18 cellular contexts compared by ENCODE assay signal in genomic region chr6:81594501-81594900, GRCh38.
DNase-seq lines count a peak whose midpoint lies in the region; TF ChIP-seq lines count a peak whose summit lies in the region.
"Had no signal": no experiment of that assay in that cellular context is flagged by ENCODE, and none has a peak within 500 bp of the region (broad histone marks: within the 10 kb centered on the region; RNA-seq: fewer than 3 reads in every experiment).

No MANE protein-coding gene starts in this region.

- H3K4me1 ChIP-seq in mesenchymal stem cell (ENCODE audit: control insufficient read depth, insufficient read depth, low read depth, low read length) (peaks cover 1% of the 10 kb centered on the region), trophoblast cell (ENCODE audit: control insufficient read depth in 1 of 2, insufficient read depth in 2 of 2, low read length in 2 of 2) (peaks cover 2 to 4% of the 10 kb centered on the region in 2 experiments), endodermal cell (ENCODE audit: control insufficient read depth, insufficient read depth, low read length) (no peaks in the 10 kb centered on the region)
- H3K4me1 ChIP-seq: A549; BLaER1 treated with 17β-estradiol and CSF1 and Interleukin-3, amounts not matched to agents 10 nM and 100 nM had no signal

- H4K8ac ChIP-seq in mesenchymal stem cell (ENCODE audit: low read length) (peak overlapping the region; percentile 23), trophoblast cell (ENCODE audit: low read depth, low read length) (no peak overlapping the region)

- no peaks in the 10 kb centered on the region for H3K9me3 Mint-ChIP-seq in endodermal cell

- no peak overlapping the region for H3K18ac ChIP-seq in mesenchymal stem cell (ENCODE audit: low read depth in 1 of 2, low read length in 2 of 2)
- H3K18ac ChIP-seq in trophoblast cell (ENCODE audit: low read length) = no peak overlapping the region

- no peak overlapping the region for H3K14ac ChIP-seq in mesenchymal stem cell (ENCODE audit: low read length in 2 of 2)
- no peak overlapping the region for H3K14ac ChIP-seq in trophoblast cell (ENCODE audit: low read length)

- no peak overlapping the region for H2BK120ac ChIP-seq in mesenchymal stem cell (ENCODE audit: low read depth, low read length)
- no peak overlapping the region for H2BK120ac ChIP-seq in trophoblast cell (ENCODE audit: insufficient read depth, low read length, poor library complexity)

- H3K4ac ChIP-seq in mesenchymal stem cell (ENCODE audit: low read depth in 1 of 2, low read length in 2 of 2) (no peak overlapping the region), trophoblast cell (ENCODE audit: low read depth, low read length) (no peak overlapping the region)

- DNase-seq in NCI-H82 (lab: John Stamatoyannopoulos, UW) (peak; percentile 36), NCI-H82 treated with DMSO at 0.1 percent for 48 hours (lab: John Stamatoyannopoulos, UW; ENCODE audit: unreplicated experiment) (no peak), mesenchymal stem cell (no peak), trophoblast cell (peak; percentile 89 to 96), endodermal cell (no peak), kidney glomerular epithelial cell (lab: John Stamatoyannopoulos, UW) (no peak)
- DNase-seq: AML-193; Calu3; CD4-positive, alpha-beta T cell; CD8-positive, alpha-beta T cell; DMS79 treated with DMSO at 0.1 percent for 48 hours; GF-D8 had no signal

- H3K9ac ChIP-seq in mesenchymal stem cell (ENCODE audit: low read length) = no peak overlapping the region
- H3K9ac ChIP-seq in trophoblast cell (ENCODE audit: low read length) = no peak overlapping the region
- H3K9ac ChIP-seq in endodermal cell (ENCODE audit: extremely low read depth, low read length, poor library complexity, severe bottlenecking) = no peak overlapping the region
- H3K9ac ChIP-seq: BLaER1 treated with 17β-estradiol and CSF1 and Interleukin-3, amounts not matched to agents 10 nM and 100 nM had no signal

- H4K12ac ChIP-seq in trophoblast cell (ENCODE audit: low read depth, low read length) = no peak overlapping the region

- H3K27ac ChIP-seq in mesenchymal stem cell (ENCODE audit: low read length, poor library complexity, severe bottlenecking) (no peak overlapping the region), trophoblast cell (ENCODE audit: low read depth, low read length) (no peak overlapping the region), endodermal cell (ENCODE audit: low read depth, low read length) (no peak overlapping the region)
- H3K27ac ChIP-seq: 22Rv1; A549; BLaER1 treated with 17β-estradiol and CSF1 and Interleukin-3, amounts not matched to agents 10 nM and 100 nM; C4-2B had no signal

- H3K4me3 ChIP-seq in mesenchymal stem cell (ENCODE audit: insufficient read depth in 1 of 2, low read depth in 1 of 2, low read length in 2 of 2) = no peak overlapping the region
- H3K4me3 ChIP-seq in trophoblast cell (ENCODE audit: low read depth, low read length) = no peak overlapping the region
- no peak overlapping the region for H3K4me3 ChIP-seq in endodermal cell (ENCODE audit: low read length)
- H3K4me3 ChIP-seq: A549; BLaER1 treated with 17β-estradiol and CSF1 and Interleukin-3, amounts not matched to agents 10 nM and 100 nM had no signal

- H2BK12ac ChIP-seq in mesenchymal stem cell (ENCODE audit: low read length in 2 of 2) = no peak overlapping the region
- H2BK12ac ChIP-seq in trophoblast cell (ENCODE audit: low read length) = no peak overlapping the region

- TF ChIP-seq CTCF in endodermal cell (conservative IDR thresholded peaks at IDR 0.05) = no peak

- no peak overlapping the region for H2BK15ac ChIP-seq in mesenchymal stem cell (ENCODE audit: low read depth, poor library complexity, severe bottlenecking)

- no peak overlapping the region for H3K27ac Mint-ChIP-seq in endodermal cell
- H3K27ac Mint-ChIP-seq: B cell; CD4-positive, alpha-beta T cell; CD8-positive, alpha-beta T cell had no signal

- H3K4me1 Mint-ChIP-seq in endodermal cell = peaks cover 6% of the 10 kb centered on the region
- H3K4me1 Mint-ChIP-seq: B cell had no signal

- no peaks in the 10 kb centered on the region for H3K36me3 Mint-ChIP-seq in endodermal cell (ENCODE audit: low read depth)
- H3K36me3 Mint-ChIP-seq: CD8-positive, alpha-beta T cell had no signal

- H3K4me2 ChIP-seq in mesenchymal stem cell (ENCODE audit: low read length, poor library complexity, severe bottlenecking) (no peak overlapping the region), trophoblast cell (ENCODE audit: low read length) (no peak overlapping the region)
- H3K4me2 ChIP-seq: A549; BLaER1 treated with 17β-estradiol and CSF1 and Interleukin-3, amounts not matched to agents 10 nM and 100 nM had no signal

- no peak overlapping the region for H3K4me3 Mint-ChIP-seq in endodermal cell
- H3K4me3 Mint-ChIP-seq: B cell; CD4-positive, alpha-beta T cell; CD8-positive, alpha-beta T cell had no signal

- no peak overlapping the region for H4K91ac ChIP-seq in mesenchymal stem cell (ENCODE audit: low read length)
- no peak overlapping the region for H4K91ac ChIP-seq in trophoblast cell (ENCODE audit: low read depth, low read length)

- H3K23ac ChIP-seq in mesenchymal stem cell (ENCODE audit: low read length in 2 of 2) (no peak overlapping the region), trophoblast cell (ENCODE audit: low read length) (no peak overlapping the region)

- H3K27me3 Mint-ChIP-seq in endodermal cell (ENCODE audit: insufficient read depth) = no peaks in the 10 kb centered on the region
- H3K27me3 Mint-ChIP-seq: B cell; CD4-positive, alpha-beta T cell had no signal

- 79% methylated on average over 1 of the region's 2 CpGs for WGBS in mesenchymal stem cell
- WGBS in trophoblast cell (ENCODE audit: extremely low coverage, insufficient coverage, insufficient read length) = no CpG with 5 or more reads among the region's 2 CpGs
- WGBS in endodermal cell (ENCODE audit: insufficient coverage in 1 of 2, insufficient read length in 1 of 2), 2 experiments = 76 to 80% methylated on average over 1 to 2 of the region's 2 CpGs

- H3K27me3 ChIP-seq in mesenchymal stem cell (ENCODE audit: control insufficient read depth in 1 of 2, insufficient read depth in 1 of 2, low read length in 2 of 2) (no peaks in the 10 kb centered on the region), trophoblast cell (ENCODE audit: insufficient read depth, low read length) (no peaks in the 10 kb centered on the region), endodermal cell (ENCODE audit: control insufficient read depth, insufficient read depth, low read length, poor library complexity, severe bottlenecking) (no peaks in the 10 kb centered on the region)
- H3K27me3 ChIP-seq: BLaER1 treated with 17β-estradiol and CSF1 and Interleukin-3, amounts not matched to agents 10 nM and 100 nM had no signal

- H2AK5ac ChIP-seq in mesenchymal stem cell (ENCODE audit: low read length, severe bottlenecking) = no peak overlapping the region
- no peak overlapping the region for H2AK5ac ChIP-seq in trophoblast cell (ENCODE audit: low read length)

- no peaks in the 10 kb centered on the region for H3K36me3 ChIP-seq in mesenchymal stem cell (ENCODE audit: control insufficient read depth in 1 of 2, insufficient read depth in 2 of 2, low read depth in 1 of 2, low read length in 2 of 2)
- no peaks in the 10 kb centered on the region for H3K36me3 ChIP-seq in trophoblast cell (ENCODE audit: control insufficient read depth in 1 of 2, insufficient read depth in 2 of 2, low read length in 2 of 2)
- no peaks in the 10 kb centered on the region for H3K36me3 ChIP-seq in endodermal cell (ENCODE audit: control insufficient read depth, insufficient read depth, low read length)
- H3K36me3 ChIP-seq: BLaER1 treated with 17β-estradiol and CSF1 and Interleukin-3, amounts not matched to agents 10 nM and 100 nM had no signal

- H2BK5ac ChIP-seq in mesenchymal stem cell (ENCODE audit: low read depth, low read length, poor library complexity, severe bottlenecking) (no peak overlapping the region), trophoblast cell (ENCODE audit: low read depth, low read length, poor library complexity) (no peak overlapping the region)

- H3K79me2 ChIP-seq in trophoblast cell (ENCODE audit: control insufficient read depth, insufficient read depth, low read length, poor library complexity) = no peaks in the 10 kb centered on the region

- no peaks in the 10 kb centered on the region for H3K9me3 ChIP-seq in mesenchymal stem cell (ENCODE audit: control insufficient read depth, low read length)
- H3K9me3 ChIP-seq in trophoblast cell (ENCODE audit: insufficient read depth, low read depth, low read length) = no peaks in the 10 kb centered on the region
- H3K9me3 ChIP-seq in endodermal cell (ENCODE audit: control insufficient read depth, low read length) = no peaks in the 10 kb centered on the region
- H3K9me3 ChIP-seq: A549; BLaER1 treated with 17β-estradiol and CSF1 and Interleukin-3, amounts not matched to agents 10 nM and 100 nM; Caco-2 had no signal

- H3K79me1 ChIP-seq in mesenchymal stem cell (replicated peaks; ENCODE audit: low read length, poor library complexity, severe bottlenecking) (no peaks in the 10 kb centered on the region), trophoblast cell (ENCODE audit: low read length) (no peaks in the 10 kb centered on the region)

- H2AFZ ChIP-seq in mesenchymal stem cell (ENCODE audit: low read depth, low read length) = no peak overlapping the region
- no peak overlapping the region for H2AFZ ChIP-seq in trophoblast cell (ENCODE audit: insufficient read depth, low read length, poor library complexity)

Comparison
In these comparisons a context has a peak if more than half of its experiments do, and no peak if none do; other contexts are left out.
1. DNase-seq: peak in NCI-H82 (single experiment) and trophoblast cell (2 of 2); none in NCI-H82 treated with DMSO at 0.1 percent for 48 hours (single experiment), mesenchymal stem cell (single experiment), endodermal cell (single experiment) and kidney glomerular epithelial cell (single experiment).